In the genomic region with DNA sequence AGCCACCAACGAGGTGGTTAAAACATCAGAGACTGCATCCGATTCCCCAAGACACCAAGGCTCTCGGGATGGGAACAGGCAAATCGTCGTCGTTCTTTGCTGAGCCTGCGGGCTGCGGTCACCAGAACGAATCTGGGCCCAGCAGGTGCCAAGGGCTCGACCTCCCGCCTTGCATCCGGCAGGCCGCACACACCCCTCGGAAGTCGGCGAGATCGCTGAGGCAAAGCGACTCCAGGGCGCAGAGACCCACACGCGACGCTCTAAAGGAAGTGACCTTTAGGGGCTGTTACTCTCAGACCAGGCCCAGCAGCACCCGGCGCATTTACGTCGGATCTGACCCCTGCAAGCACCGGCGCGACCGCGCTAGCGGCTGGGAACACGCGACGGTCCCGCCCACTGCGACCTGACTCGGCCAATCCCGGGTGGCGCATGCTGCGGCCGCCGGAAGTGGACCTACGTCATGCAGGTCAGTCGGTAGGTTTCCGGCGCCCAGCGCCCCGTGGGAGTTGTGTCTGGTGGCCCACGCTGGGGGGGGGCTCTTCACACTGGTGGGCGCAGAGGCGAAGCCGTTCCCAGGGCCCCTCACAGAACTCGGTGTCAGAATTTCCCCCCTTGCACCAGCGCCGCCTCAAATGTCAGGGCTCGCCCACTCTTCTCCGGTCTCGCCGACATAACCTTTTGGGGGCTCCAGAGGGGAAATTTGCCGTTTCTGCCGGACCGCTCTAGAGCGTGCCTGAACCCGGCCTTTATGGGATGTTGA, we compare ENCODE assay signal across 8 cellular contexts. TPM values are rescaled to one million over a fixed set of nuclear protein-coding genes. Genes with fewer than 3 reads are reported as not detected.
DNase-seq lines count a peak whose midpoint lies in the region; ATAC-seq, FAIRE-seq and TF ChIP-seq lines count a peak whose summit lies in the region.

No MANE protein-coding gene starts in this region.

- peak; percentile 99 for FAIRE-seq in HTR-8/SVneo (lab: Jason Lieb, UNC)

- peak; percentile 92 for ATAC-seq in activated T-helper 17 cell treated with anti-CD3 and anti-CD28 coated beads, Interleukin-2, amount 50 U/mL, for 72 hours (replicated peaks)

- TF ChIP-seq POLR2A in Peyer's patch (IDR thresholded peaks at IDR 0.05): peak; percentile 67 to 71

- H3K27ac Mint-ChIP-seq in activated T-helper 17 cell treated with anti-CD3 and anti-CD28 coated beads, Interleukin-2, amount 50 U/mL, for 72 hours: peak overlapping the region; percentile 94

- no peaks in the 10 kb centered on the region for H3K36me3 ChIP-seq in Peyer's patch
- H3K36me3 ChIP-seq in neutrophil: no peaks in the 10 kb centered on the region

- H3K27me3 ChIP-seq in Peyer's patch (no peaks in the 10 kb centered on the region), neutrophil (no peaks in the 10 kb centered on the region)

- H3K9me3 ChIP-seq in Peyer's patch (no peaks in the 10 kb centered on the region), neutrophil (no peaks in the 10 kb centered on the region)

- peaks cover 22% of the 10 kb centered on the region for H3K4me1 Mint-ChIP-seq in activated T-helper 17 cell treated with anti-CD3 and anti-CD28 coated beads, Interleukin-2, amount 50 U/mL, for 72 hours

- peak overlapping the region; percentile 88 for H3K4me3 Mint-ChIP-seq in activated T-helper 17 cell treated with anti-CD3 and anti-CD28 coated beads, Interleukin-2, amount 50 U/mL, for 72 hours

- H3K36me3 Mint-ChIP-seq in activated T-helper 17 cell treated with anti-CD3 and anti-CD28 coated beads, Interleukin-2, amount 50 U/mL, for 72 hours (ENCODE audit: low read depth): no peaks in the 10 kb centered on the region

- DNase-seq in COR-L47 (lab: John Stamatoyannopoulos, UW) (peak; percentile 90), GM20000 (ENCODE audit: low spot score) (peak; percentile 96), HTR-8/SVneo (ENCODE audit: insufficient read length, low spot score) (peak; percentile 90), Peyer's patch (peak; percentile 94 to 98 (median 95)), fibroblast of peridontal ligament (ENCODE audit: extremely low read depth) (peak; percentile 81), superior temporal gyrus (ENCODE audit: extremely low spot score) (peak; percentile 96)

- H3K27ac ChIP-seq in Peyer's patch (peak overlapping the region; percentile 88 to 93 (median 90)), neutrophil (peak overlapping the region; percentile 88)

- peaks cover 0 to 4% (median 0%) of the 10 kb centered on the region in 4 donors for H3K4me1 ChIP-seq in Peyer's patch
- H3K4me1 ChIP-seq in neutrophil (ENCODE audit: control insufficient read depth in 1 of 2, insufficient read depth in 1 of 2, low read depth in 1 of 2, low read length in 1 of 2): peaks cover 11 to 13% of the 10 kb centered on the region in 2 experiments

- H3K27me3 Mint-ChIP-seq in activated T-helper 17 cell treated with anti-CD3 and anti-CD28 coated beads, Interleukin-2, amount 50 U/mL, for 72 hours: no peaks in the 10 kb centered on the region

- H3K9me3 Mint-ChIP-seq in activated T-helper 17 cell treated with anti-CD3 and anti-CD28 coated beads, Interleukin-2, amount 50 U/mL, for 72 hours: no peaks in the 10 kb centered on the region

- TF ChIP-seq CTCF in GM20000 (IDR thresholded peaks at IDR 0.05; ENCODE audit: extremely low read depth, missing control alignments) (no peak), Peyer's patch (IDR thresholded peaks at IDR 0.05) (no peak), neutrophil (IDR thresholded peaks at IDR 0.05) (peak; percentile 48)

- peak overlapping the region; percentile 56 to 77 (median 66) for H3K4me3 ChIP-seq in Peyer's patch
- peak overlapping the region; percentile 78 to 87 for H3K4me3 ChIP-seq in neutrophil (ENCODE audit: low read depth in 1 of 2, low read length in 1 of 2)

RNA-seq across cellular contexts. Expression of gene PARK7, which starts 7.5 kb away (rescaled TPM):
- 10 to 100 TPM; 48.2 to 85.8 (median 73.5) TPM for total RNA-seq in Peyer's patch
- 100 to 1,000 TPM; 262 to 416 TPM for total RNA-seq in activated T-helper 17 cell treated with anti-CD3 and anti-CD28 coated beads, Interleukin-2, amount 50 U/mL, for 72 hours

RNA-seq across cellular contexts. Expression of gene TNFRSF9, which starts 13.4 kb away (rescaled TPM):
- 1 to 10 TPM in 1 of 4 donors, under 1 TPM in 1, not detected in 2; 0.66 to 1.7 TPM for total RNA-seq in Peyer's patch
- total RNA-seq in activated T-helper 17 cell treated with anti-CD3 and anti-CD28 coated beads, Interleukin-2, amount 50 U/mL, for 72 hours: 10 to 100 TPM; 22.2 to 40.8 TPM

Comparison
In these comparisons a context has a peak if more than half of its experiments do, and no peak if none do; other contexts are left out.
1. Peak in every context shown above with its lines: DNase-seq, ATAC-seq, H3K4me3 ChIP-seq and H3K27ac ChIP-seq.
2. RNA of gene TNFRSF9, which starts 13.4 kb away (total RNA-seq): 22.2 to 40.8 TPM in activated T-helper 17 cell treated with anti-CD3 and anti-CD28 coated beads, Interleukin-2, amount 50 U/mL, for 72 hours; 0.66 to 1.7 TPM in Peyer's patch; every median in the first group is over 4 times any median in the second.